30 cellular contexts compared by ENCODE assay signal in the genomic region with DNA sequence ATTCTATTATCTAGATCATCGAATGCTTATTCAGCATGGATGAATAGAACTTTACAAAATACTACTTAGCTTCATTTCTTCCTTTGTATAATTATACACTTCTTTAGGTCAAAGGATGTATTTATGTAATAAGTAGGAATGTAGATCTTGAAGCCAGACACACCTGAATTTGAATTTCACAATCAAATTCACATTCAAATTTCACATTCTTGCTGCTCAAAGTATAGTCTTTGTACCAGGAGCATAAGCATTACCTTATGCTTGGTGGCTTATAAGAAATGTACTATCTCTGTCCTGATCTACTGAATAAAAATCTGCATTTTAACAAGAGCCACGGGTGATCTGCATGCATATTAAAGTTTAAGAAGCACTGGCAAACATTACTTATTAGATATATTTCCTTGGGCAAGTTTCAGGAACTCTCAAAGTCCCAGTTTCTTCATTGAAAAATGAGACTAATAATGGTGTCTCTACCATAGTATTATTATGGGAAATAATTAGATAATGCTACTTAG.
"Had no signal": no experiment of that assay in that cellular context is flagged by ENCODE, and none has a peak within 500 bp of the region (broad histone marks: within the 10 kb centered on the region; RNA-seq: fewer than 3 reads in every experiment).

No MANE protein-coding gene starts in this region.

- H3K4me3 ChIP-seq: ascending aorta, breast epithelium, cardiac muscle cell, colonic mucosa, esophagus squamous epithelium, gastroesophageal sphincter had no signal

- H3K4me1 ChIP-seq: ascending aorta, breast epithelium, colonic mucosa, gastroesophageal sphincter had no signal

- H3K9me3 Mint-ChIP-seq: activated B cell treated with CpG ODN at 0.5 μM for 24 hours; activated naive CD4-positive, alpha-beta T cell treated with anti-CD3 and anti-CD28 coated beads, Interleukin-2, amount 10 ng/mL, durations not matched to agents 7 days and 5 days; activated naive CD8-positive, alpha-beta T cell treated with anti-CD3 and anti-CD28 coated beads, Interleukin-2, amount 10 ng/mL, durations not matched to agents 7 days and 5 days; brain; T-helper 2 cell treated with Interferon-gamma antibody and Interleukin-4, amounts not matched to agents 5 μg/mL and 100 μg/mL, for 36 hours had no signal

- H3K27me3 ChIP-seq: ascending aorta, breast epithelium, cardiac muscle cell, colonic mucosa, esophagus squamous epithelium, gastroesophageal sphincter had no signal

- H3K27me3 Mint-ChIP-seq: activated B cell treated with CpG ODN at 0.5 μM for 24 hours; activated CD8-positive, alpha-beta T cell treated with anti-CD3 and anti-CD28 coated beads for 36 hours; activated naive CD4-positive, alpha-beta T cell treated with anti-CD3 and anti-CD28 coated beads, Interleukin-2, amount 10 ng/mL, durations not matched to agents 7 days and 5 days; activated naive CD8-positive, alpha-beta T cell treated with anti-CD3 and anti-CD28 coated beads, Interleukin-2, amount 10 ng/mL, durations not matched to agents 7 days and 5 days had no signal

- H3K36me3 Mint-ChIP-seq: activated naive CD4-positive, alpha-beta T cell treated with anti-CD3 and anti-CD28 coated beads, Interleukin-2, amount 10 ng/mL, durations not matched to agents 7 days and 5 days; activated naive CD4-positive, alpha-beta T cell treated with anti-CD3 and anti-CD28 coated beads, Interleukin-2, amount 50 U/mL, for 72 hours; activated naive CD8-positive, alpha-beta T cell treated with anti-CD3 and anti-CD28 coated beads, Interleukin-2, amount 10 ng/mL, durations not matched to agents 7 days and 5 days had no signal

- H3K27ac Mint-ChIP-seq: activated B cell treated with CpG ODN at 0.5 μM for 24 hours; activated CD8-positive, alpha-beta T cell treated with anti-CD3 and anti-CD28 coated beads for 36 hours; activated naive CD4-positive, alpha-beta T cell treated with anti-CD3 and anti-CD28 coated beads, Interleukin-2, amount 10 ng/mL, durations not matched to agents 7 days and 5 days; activated naive CD4-positive, alpha-beta T cell treated with anti-CD3 and anti-CD28 coated beads, Interleukin-2, amount 50 U/mL, for 72 hours; activated naive CD8-positive, alpha-beta T cell treated with anti-CD3 and anti-CD28 coated beads, Interleukin-2, amount 10 ng/mL, durations not matched to agents 7 days and 5 days; T-helper 2 cell treated with Interferon-gamma antibody and Interleukin-4, amounts not matched to agents 5 μg/mL and 100 μg/mL, for 36 hours had no signal

- ATAC-seq: activated CD4-positive, CD25-positive, alpha-beta regulatory T cell treated with anti-CD3 and anti-CD28 coated beads, Interleukin-2, amount 50 U/mL, for 24 hours; activated CD8-positive, alpha-beta T cell treated with anti-CD3 and anti-CD28 coated beads for 36 hours; activated naive CD4-positive, alpha-beta T cell treated with anti-CD3 and anti-CD28 coated beads, Interleukin-2, amount 50 U/mL, for 72 hours; gastroesophageal sphincter had no signal

- DNase-seq: activated B cell treated with CpG ODN at 0.5 μM for 24 hours; activated CD4-positive, alpha-beta T cell treated with anti-CD3 and anti-CD28 coated beads for 48 hours; activated CD4-positive, alpha-beta T cell treated with anti-CD3 and anti-CD28 coated beads, Interleukin-2, amount 50 U/mL, for 1 hour; activated CD4-positive, alpha-beta T cell treated with anti-CD3 and anti-CD28 coated beads, Interleukin-2, amount 50 U/mL, for 48 hours; activated CD8-positive, alpha-beta memory T cell treated with anti-CD3 and anti-CD28 coated beads for 24 hours; activated CD8-positive, alpha-beta T cell treated with anti-CD3 and anti-CD28 coated beads for 36 hours; activated gamma-delta T cell; activated naive CD4-positive, alpha-beta T cell; activated naive CD4-positive, alpha-beta T cell treated with anti-CD3 and anti-CD28 coated beads, Interleukin-2, amount 10 ng/mL, durations not matched to agents 7 days and 5 days; activated naive CD8-positive, alpha-beta T cell treated with anti-CD3 and anti-CD28 coated beads, Interleukin-2, amount 10 ng/mL, durations not matched to agents 7 days and 5 days; activated T-cell treated with anti-CD3 and anti-CD28 coated beads, Interleukin-2, amount 50 U/mL, for 48 hours; central memory CD4-positive, alpha-beta T cell; cerebellar nuclear complex; colonic mucosa; effector CD8-positive, alpha-beta T cell; esophagus squamous epithelium; foreskin melanocyte; head of caudate nucleus; hippocampal formation; T1000; WERI-Rb-1 had no signal

- H3K4me3 Mint-ChIP-seq: activated B cell treated with CpG ODN at 0.5 μM for 24 hours; activated CD8-positive, alpha-beta T cell treated with anti-CD3 and anti-CD28 coated beads for 36 hours; activated naive CD4-positive, alpha-beta T cell treated with anti-CD3 and anti-CD28 coated beads, Interleukin-2, amount 10 ng/mL, durations not matched to agents 7 days and 5 days; activated naive CD8-positive, alpha-beta T cell treated with anti-CD3 and anti-CD28 coated beads, Interleukin-2, amount 10 ng/mL, durations not matched to agents 7 days and 5 days; brain; T-helper 2 cell treated with Interferon-gamma antibody and Interleukin-4, amounts not matched to agents 5 μg/mL and 100 μg/mL, for 36 hours had no signal

- H3K27ac ChIP-seq: ascending aorta, breast epithelium, cardiac muscle cell, colonic mucosa, epithelial cell of prostate, esophagus squamous epithelium, gastroesophageal sphincter, WERI-Rb-1 had no signal

- H3K4me1 Mint-ChIP-seq: activated B cell treated with CpG ODN at 0.5 μM for 24 hours; activated naive CD4-positive, alpha-beta T cell treated with anti-CD3 and anti-CD28 coated beads, Interleukin-2, amount 10 ng/mL, durations not matched to agents 7 days and 5 days; activated naive CD8-positive, alpha-beta T cell treated with anti-CD3 and anti-CD28 coated beads, Interleukin-2, amount 10 ng/mL, durations not matched to agents 7 days and 5 days had no signal

- H3K36me3 ChIP-seq: ascending aorta, breast epithelium, cardiac muscle cell, colonic mucosa, esophagus squamous epithelium, gastroesophageal sphincter, WERI-Rb-1 had no signal

- H3K9me3 ChIP-seq: ascending aorta, breast epithelium, colonic mucosa, esophagus squamous epithelium, gastroesophageal sphincter had no signal
